In genomic region chr15:74056330-74056729, GRCh38 we compare ENCODE assay signal across 15 cellular contexts. TPM values are rescaled to one million over a fixed set of nuclear protein-coding genes. Genes with fewer than 3 reads are reported as not detected.
"Had no signal": no experiment of that assay in that cellular context is flagged by ENCODE, and none has a peak within 500 bp of the region (broad histone marks: within the 10 kb centered on the region; RNA-seq: fewer than 3 reads in every experiment).

No MANE protein-coding gene starts in this region.

RNA-seq across cellular contexts. Expression of gene GOLGA6A, which starts 26.0 kb away (rescaled TPM):
- total RNA-seq: activated CD4-positive, alpha-beta memory T cell treated with anti-CD3 and anti-CD28 coated beads, Interleukin-2, amount 10 ng/mL, durations not matched to agents 7 days and 5 days; activated CD4-positive, alpha-beta T cell treated with anti-CD3 and anti-CD28 coated beads, Interleukin-2, amount 10 ng/mL, durations not matched to agents 24 days and 14 days; activated naive CD8-positive, alpha-beta T cell treated with anti-CD3 and anti-CD28 coated beads for 36 hours; activated T-cell treated with anti-CD3 and anti-CD28 coated beads, Interleukin-2, amount 50 U/mL, for 4 hours; activated T-helper 1 cell treated with anti-CD3 and anti-CD28 coated beads, Interleukin-12 subunit alpha, Interleukin-12 subunit beta, Interleukin-2, Interleukin-4 antibody, amounts not matched to agents 30 ng/mL and 10 ng/mL and 1 ng/mL, durations not matched to agents 14 hours and 24 hours and 36 hours; ascending aorta; dermis microvascular lymphatic vessel endothelial cell; endothelial cell of umbilical vein; esophagus squamous epithelium; fibroblast of villous mesenchyme; glomerular endothelial cell; heart right ventricle; hepatocyte; T-helper 2 cell treated with Interferon-gamma antibody and Interleukin-4, amounts not matched to agents 100 ng/mL and 5 ng/mL, for 36 hours had no signal
- polyA plus RNA-seq: endothelial cell of umbilical vein, fibroblast of lung, heart right ventricle, hepatocyte had no signal
